Comparison of ENCODE assay signal across 1 cellular context in the genomic region with DNA sequence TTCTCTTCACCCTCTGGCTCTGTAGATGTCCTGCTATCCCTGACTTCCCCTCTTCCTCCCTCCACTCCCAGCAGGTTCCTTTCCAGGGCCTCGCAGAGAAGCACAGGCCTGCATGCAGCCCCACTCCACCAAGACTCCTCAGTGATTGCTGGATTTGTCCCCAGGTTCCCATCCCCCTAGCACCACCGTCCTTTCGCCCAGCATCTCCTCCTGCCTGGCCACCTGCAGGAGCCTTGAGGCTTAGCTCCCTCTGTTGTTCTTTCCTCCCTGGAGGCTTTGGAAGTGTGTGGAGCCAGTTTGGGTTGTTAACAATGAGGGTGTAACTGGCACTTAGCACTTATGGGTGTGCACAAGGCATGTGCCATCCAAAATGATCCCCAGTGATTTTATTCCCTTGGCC.
A peak's percentile ranks its signal among the peaks of the same experiment; 100 is the strongest.
TF ChIP-seq lines count a peak whose summit lies in the region.

No MANE protein-coding gene starts in this region.

TF ChIP-seq in H1, 55 proteins besides CTCF, POLR2A, EP300 and RAD21:
- TF ChIP-seq KDM5A (IDR thresholded peaks at IDR 0.05; ENCODE audit: low read length) (no peak), CHD2 (IDR thresholded peaks at IDR 0.05; ENCODE audit: low read length) (0 out of 2 replicates have a peak, but pooled peaks have one; percentile 29), ZNF274 (IDR thresholded peaks at IDR 0.05; ENCODE audit: borderline replicate concordance, extremely low read depth, low read length) (no peak), SP1 (IDR thresholded peaks at IDR 0.05; ENCODE audit: low read depth, low read length) (no peak), BACH1 (IDR thresholded peaks at IDR 0.05; ENCODE audit: low read length) (no peak), SRF (IDR thresholded peaks at IDR 0.05; ENCODE audit: low read depth, low read length) (no peak), HDAC2 (IDR thresholded peaks at IDR 0.05; ENCODE audit: borderline replicate concordance in 1 of 2, low read depth in 2 of 2, low read length in 2 of 2) (no peak), CBX5 (IDR thresholded peaks at IDR 0.05; ENCODE audit: low read depth, low read length) (no peak), ASH2L (IDR thresholded peaks at IDR 0.05; ENCODE audit: low read length) (no peak)
- TF ChIP-seq, protein P1, sequence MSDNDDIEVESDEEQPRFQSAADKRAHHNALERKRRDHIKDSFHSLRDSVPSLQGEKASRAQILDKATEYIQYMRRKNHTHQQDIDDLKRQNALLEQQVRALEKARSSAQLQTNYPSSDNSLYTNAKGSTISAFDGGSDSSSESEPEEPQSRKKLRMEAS (IDR thresholded peaks at IDR 0.05), result 0 out of 2 replicates have a peak, but pooled peaks have one; percentile 39
